ENCODE assay signal across 11 cellular contexts in the genomic region with DNA sequence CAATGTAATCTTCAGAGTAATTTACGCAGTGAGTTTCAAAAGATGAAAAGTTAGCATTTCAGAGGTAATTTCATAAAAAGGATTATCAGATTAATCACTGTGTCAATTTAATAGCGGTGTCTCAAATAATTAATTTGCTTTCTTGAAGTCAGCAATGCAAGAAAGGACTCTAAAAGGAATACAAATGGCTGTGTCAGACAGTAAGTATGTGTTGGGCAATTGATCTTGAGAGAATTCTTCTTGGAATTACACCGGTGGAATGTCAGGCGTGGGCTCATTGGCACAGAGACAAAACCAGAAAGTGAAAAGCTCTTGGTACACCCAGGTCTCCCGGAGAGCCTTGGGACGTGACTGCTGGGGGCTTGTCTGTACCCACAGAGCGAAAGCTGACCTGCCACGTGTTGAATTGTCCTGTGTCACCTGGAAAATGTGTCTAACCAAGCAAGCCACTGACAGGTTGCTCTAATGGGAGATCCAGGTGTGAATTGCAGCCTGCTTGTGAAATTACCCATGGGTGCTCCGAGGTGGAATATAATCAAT.
A peak's percentile ranks its signal among the peaks of the same experiment; 100 is the strongest.
DNase-seq lines count a peak whose midpoint lies in the region; ATAC-seq, FAIRE-seq and TF ChIP-seq lines count a peak whose summit lies in the region.
"Had no signal": no experiment of that assay in that cellular context is flagged by ENCODE, and none has a peak within 500 bp of the region (broad histone marks: within the 10 kb centered on the region; RNA-seq: fewer than 3 reads in every experiment).

No MANE protein-coding gene starts in this region.

- ATAC-seq in left cardiac atrium = no peak
- ATAC-seq in HG02870 (IDR thresholded peaks at IDR 0.05; ENCODE audit: unreplicated experiment) = no peak

- H3K4me3 ChIP-seq in cardiac muscle cell (no peak overlapping the region), astrocyte of the cerebellum (ENCODE audit: low read depth, low read length) (no peak overlapping the region)
- H3K4me3 ChIP-seq: SK-N-MC had no signal

- TF ChIP-seq CTCF in cardiac muscle cell (IDR thresholded peaks at IDR 0.05; ENCODE audit: low read depth, low read length) (no peak), astrocyte of the cerebellum (IDR thresholded peaks at IDR 0.05; ENCODE audit: low read depth, low read length, missing control alignments) (no peak)

- no peaks in the 10 kb centered on the region for H3K36me3 ChIP-seq in cardiac muscle cell

- peak; percentile 23 to 87 for DNase-seq in cardiac muscle cell (ENCODE audit: low read depth in 1 of 2, low spot score in 1 of 2)
- DNase-seq in left cardiac atrium = no peak
- peak; percentile 36 for DNase-seq in astrocyte of the cerebellum (ENCODE audit: low read depth)
- DNase-seq in kidney tubule cell (ENCODE audit: low spot score) = peak; percentile 94
- DNase-seq in urothelium cell line (ENCODE audit: low spot score) = peak; percentile 46
- no peak for DNase-seq in NCI-H2029 treated with DMSO at 0.1 percent for 48 hours (lab: John Stamatoyannopoulos, UW)
- no peak for DNase-seq in putamen (ENCODE audit: low spot score)
- DNase-seq: C1 segment of cervical spinal cord, NCI-H1436 had no signal

- intact Hi-C loops in left cardiac atrium (cut with DNase I) = no loop called here

- no peak for FAIRE-seq in urothelium cell line (lab: Jason Lieb, UNC)

- H3K9me3 ChIP-seq in cardiac muscle cell (ENCODE audit: low read depth) = no peaks in the 10 kb centered on the region

- in situ Hi-C loops in astrocyte of the cerebellum (cut with HindIII; ENCODE audit: low sequenced_read_pairs) = no loop called here

- H3K27ac ChIP-seq in cardiac muscle cell = no peak overlapping the region
- H3K27ac ChIP-seq: SK-N-MC had no signal

- H3K4me1 ChIP-seq in cardiac muscle cell (ENCODE audit: low read depth) = peaks cover 8% of the 10 kb centered on the region

- H3K27me3 ChIP-seq in cardiac muscle cell = no peaks in the 10 kb centered on the region

Comparison
In these comparisons a context has a peak if more than half of its experiments do, and no peak if none do; other contexts are left out.
1. DNase-seq: peak in cardiac muscle cell (2 of 2), astrocyte of the cerebellum (single experiment), kidney tubule cell (single experiment) and urothelium cell line (single experiment); none in left cardiac atrium (single experiment), NCI-H2029 treated with DMSO at 0.1 percent for 48 hours (single experiment) and putamen (single experiment).